In the genomic region with DNA sequence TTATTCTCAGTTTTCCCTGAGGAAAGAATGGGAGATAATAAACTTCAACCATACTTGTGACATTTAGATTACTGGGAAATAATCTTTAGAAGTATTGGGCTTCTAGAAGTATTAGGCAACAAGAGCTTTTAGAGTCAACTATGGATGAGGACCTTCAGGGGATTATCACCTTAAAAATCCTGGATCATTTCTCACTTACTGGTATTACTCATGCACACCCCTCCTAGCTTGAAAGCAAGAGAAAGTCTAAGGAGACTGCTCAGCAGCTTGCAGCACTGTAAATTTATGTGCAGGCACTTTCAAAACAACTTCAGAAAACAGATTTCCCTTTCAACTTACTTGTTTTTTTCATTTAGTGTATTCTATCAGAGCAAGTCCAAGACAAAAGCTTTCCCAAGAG, we compare ENCODE assay signal across 14 cellular contexts.
A peak's percentile ranks its signal among the peaks of the same experiment; 100 is the strongest.
DNase-seq lines count a peak whose midpoint lies in the region; ATAC-seq and TF ChIP-seq lines count a peak whose summit lies in the region.
"Had no signal": no experiment of that assay in that cellular context is flagged by ENCODE, and none has a peak within 500 bp of the region (broad histone marks: within the 10 kb centered on the region; RNA-seq: fewer than 3 reads in every experiment).

No MANE protein-coding gene starts in this region.

- no peak overlapping the region for H2BK120ac ChIP-seq in mesendoderm (ENCODE audit: low read depth, low read length)

- no peaks in the 10 kb centered on the region for H3K79me2 ChIP-seq in mesendoderm (ENCODE audit: control insufficient read depth, insufficient read depth, low read length)

- H3K4me3 ChIP-seq in left ventricle myocardium inferior: no peak overlapping the region
- H3K4me3 ChIP-seq in mesendoderm (ENCODE audit: low read length): no peak overlapping the region
- H3K4me3 ChIP-seq in Caco-2 (ENCODE audit: low read depth, low read length): no peak overlapping the region
- H3K4me3 ChIP-seq: BLaER1 treated with 17β-estradiol and CSF1 and Interleukin-3, amounts not matched to agents 10 nM and 100 nM; GM23248 had no signal

- H3K27ac Mint-ChIP-seq in Caco-2 (ENCODE audit: unreplicated experiment) (no peak overlapping the region), chondrocyte (ENCODE audit: unreplicated experiment) (no peak overlapping the region)
- H3K27ac Mint-ChIP-seq: CD4-positive, CD25-positive, alpha-beta regulatory T cell had no signal

- no peak overlapping the region for H2BK15ac ChIP-seq in mesendoderm (replicated peaks; ENCODE audit: low read depth)

- no peak overlapping the region for H3K56ac ChIP-seq in mesendoderm (ENCODE audit: low read length)

- no peak overlapping the region for H3K23ac ChIP-seq in mesendoderm (ENCODE audit: low read length)

- H3K36me3 Mint-ChIP-seq in Caco-2 (ENCODE audit: insufficient read depth, unreplicated experiment): no peaks in the 10 kb centered on the region
- H3K36me3 Mint-ChIP-seq in chondrocyte (ENCODE audit: low read depth): no peaks in the 10 kb centered on the region
- H3K36me3 Mint-ChIP-seq: CD4-positive, CD25-positive, alpha-beta regulatory T cell had no signal

- H3K27ac ChIP-seq in left ventricle myocardium inferior (replicated peaks): no peak overlapping the region
- no peak overlapping the region for H3K27ac ChIP-seq in mesendoderm (ENCODE audit: low read depth, low read length)
- H3K27ac ChIP-seq: BLaER1 treated with 17β-estradiol and CSF1 and Interleukin-3, amounts not matched to agents 10 nM and 100 nM; GM23248 had no signal

- H3K4me2 ChIP-seq in mesendoderm (ENCODE audit: low read length): no peak overlapping the region
- H3K4me2 ChIP-seq: BLaER1 treated with 17β-estradiol and CSF1 and Interleukin-3, amounts not matched to agents 10 nM and 100 nM had no signal

- H3K4me1 ChIP-seq in left ventricle myocardium inferior (peaks cover 3% of the 10 kb centered on the region), mesendoderm (ENCODE audit: control insufficient read depth, low read depth, low read length) (no peaks in the 10 kb centered on the region), Caco-2 (no peaks in the 10 kb centered on the region)
- H3K4me1 ChIP-seq: BLaER1 treated with 17β-estradiol and CSF1 and Interleukin-3, amounts not matched to agents 10 nM and 100 nM had no signal

- H3K27me3 Mint-ChIP-seq in Caco-2 (ENCODE audit: insufficient read depth, unreplicated experiment) (peaks cover 3% of the 10 kb centered on the region), chondrocyte (ENCODE audit: low read depth) (peaks cover 8% of the 10 kb centered on the region)
- H3K27me3 Mint-ChIP-seq: CD4-positive, CD25-positive, alpha-beta regulatory T cell had no signal

- no peaks in the 10 kb centered on the region for H3K79me1 ChIP-seq in mesendoderm (ENCODE audit: low read length)

- H3K9me3 Mint-ChIP-seq in Caco-2 (ENCODE audit: unreplicated experiment): no peaks in the 10 kb centered on the region
- H3K9me3 Mint-ChIP-seq in chondrocyte (ENCODE audit: low read depth): no peaks in the 10 kb centered on the region

- H3K4ac ChIP-seq in mesendoderm (ENCODE audit: low read depth, low read length): no peak overlapping the region

- no peak overlapping the region for H3K18ac ChIP-seq in mesendoderm (ENCODE audit: low read length)

- H4K8ac ChIP-seq in mesendoderm (ENCODE audit: low read depth, low read length): no peak overlapping the region

- intact Hi-C loops in Right ventricle myocardium superior (cut with DNase I) (no loop called here), left ventricle myocardium inferior (cut with micrococcal nuclease) (no loop called here), Caco-2 (cut with micrococcal nuclease; ENCODE audit: unreplicated experiment) (no loop called here)

- no peak overlapping the region for H4K5ac ChIP-seq in mesendoderm (ENCODE audit: low read length)

- no peak overlapping the region for H2BK5ac ChIP-seq in mesendoderm (ENCODE audit: low read length)

- TF ChIP-seq CTCF in left ventricle myocardium inferior (IDR thresholded peaks at IDR 0.05; ENCODE audit: borderline replicate concordance): no peak
- no peak for TF ChIP-seq CTCF in Caco-2 (IDR thresholded peaks at IDR 0.05; ENCODE audit: insufficient read depth in 1 of 2, low read depth in 1 of 2, low read length in 1 of 2, severe bottlenecking in 1 of 2, unreplicated experiment in 1 of 2)
- TF ChIP-seq CTCF in chondrocyte (IDR thresholded peaks at IDR 0.05): no peak

- H2AK5ac ChIP-seq in mesendoderm (ENCODE audit: low read length): no peak overlapping the region

- H3K27me3 ChIP-seq in left ventricle myocardium inferior (ENCODE audit: low read depth): no peaks in the 10 kb centered on the region
- no peaks in the 10 kb centered on the region for H3K27me3 ChIP-seq in mesendoderm (ENCODE audit: insufficient read depth, low read length, poor library complexity)
- H3K27me3 ChIP-seq in Caco-2 (replicated peaks; ENCODE audit: control insufficient read depth, insufficient read depth, low read length): no peaks in the 10 kb centered on the region
- H3K27me3 ChIP-seq: BLaER1 treated with 17β-estradiol and CSF1 and Interleukin-3, amounts not matched to agents 10 nM and 100 nM had no signal

- no peak overlapping the region for H3K9ac ChIP-seq in mesendoderm (ENCODE audit: low read length)
- H3K9ac ChIP-seq: BLaER1 treated with 17β-estradiol and CSF1 and Interleukin-3, amounts not matched to agents 10 nM and 100 nM; GM23248 had no signal

- POLR2A ChIA-PET in Caco-2 (lab: Charles Lee): no interaction called here

- DNase-seq in Right ventricle myocardium superior: no peak
- DNase-seq in left ventricle myocardium inferior: no peak
- DNase-seq in NCI-H82 treated with DMSO at 0.1 percent for 48 hours (lab: John Stamatoyannopoulos, UW; ENCODE audit: unreplicated experiment): peak; percentile 57
- DNase-seq in mesendoderm: peak; percentile 23
- no peak for DNase-seq in Caco-2
- no peak for DNase-seq in chondrocyte (ENCODE audit: low spot score)
- no peak for DNase-seq in NCI-H446 treated with DMSO at 0.1 percent for 48 hours (lab: John Stamatoyannopoulos, UW)
- DNase-seq: ACHN; CD4-positive, CD25-positive, alpha-beta regulatory T cell; DND-41; GDM1; GM23248 had no signal

- H3K4me1 Mint-ChIP-seq in Caco-2 (ENCODE audit: low read depth, unreplicated experiment): no peaks in the 10 kb centered on the region
- no peaks in the 10 kb centered on the region for H3K4me1 Mint-ChIP-seq in chondrocyte (ENCODE audit: low read depth)
- H3K4me1 Mint-ChIP-seq: CD4-positive, CD25-positive, alpha-beta regulatory T cell had no signal

- no TSS peak for BruUV-seq in Caco-2 (replicated peaks; lab: Mats Ljungman, UMichigan)

- H3K4me3 Mint-ChIP-seq in Caco-2 (ENCODE audit: unreplicated experiment): no peak overlapping the region
- H3K4me3 Mint-ChIP-seq in chondrocyte (ENCODE audit: unreplicated experiment): no peak overlapping the region
- H3K4me3 Mint-ChIP-seq: CD4-positive, CD25-positive, alpha-beta regulatory T cell had no signal

- H3K9me3 ChIP-seq in left ventricle myocardium inferior (replicated peaks) (no peaks in the 10 kb centered on the region), Caco-2 (no peaks in the 10 kb centered on the region)
- H3K9me3 ChIP-seq: BLaER1 treated with 17β-estradiol and CSF1 and Interleukin-3, amounts not matched to agents 10 nM and 100 nM had no signal

- H3K36me3 ChIP-seq in left ventricle myocardium inferior (no peaks in the 10 kb centered on the region), mesendoderm (ENCODE audit: control insufficient read depth, insufficient read depth, low read length) (no peaks in the 10 kb centered on the region), Caco-2 (ENCODE audit: control insufficient read depth, insufficient read depth, low read length) (no peaks in the 10 kb centered on the region)
- H3K36me3 ChIP-seq: BLaER1 treated with 17β-estradiol and CSF1 and Interleukin-3, amounts not matched to agents 10 nM and 100 nM had no signal

- peak; percentile 22 for ATAC-seq in Right ventricle myocardium superior (ENCODE audit: poor library complexity)
- ATAC-seq: HCT116 had no signal

- CTCF ChIA-PET in Caco-2 (lab: Charles Lee): no interaction called here

Comparison
In these comparisons a context has a peak if more than half of its experiments do, and no peak if none do; other contexts are left out.
1. DNase-seq: peak in NCI-H82 treated with DMSO at 0.1 percent for 48 hours (single experiment) and mesendoderm (single experiment); none in Right ventricle myocardium superior (single experiment), left ventricle myocardium inferior (single experiment), Caco-2 (0 of 2), chondrocyte (single experiment) and NCI-H446 treated with DMSO at 0.1 percent for 48 hours (single experiment).